In the genomic region with DNA sequence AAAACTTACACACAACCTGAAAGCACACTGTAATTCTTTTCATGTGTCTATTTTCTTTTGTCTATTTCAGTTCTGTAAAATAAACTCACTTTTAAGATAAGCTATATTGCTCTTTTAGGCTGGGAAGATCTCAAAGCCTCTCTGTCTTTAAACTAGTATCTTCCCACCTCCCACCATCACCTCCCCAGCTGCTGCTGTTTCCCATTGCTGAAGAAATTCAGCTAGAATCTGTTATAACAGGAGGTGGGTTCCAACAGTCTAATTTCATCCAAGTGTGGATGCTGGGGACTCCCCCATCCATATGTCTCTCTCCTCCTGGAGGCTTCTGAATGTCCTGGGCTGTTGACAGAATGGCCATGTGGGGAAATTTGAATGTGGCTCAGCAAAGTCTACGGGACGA, we compare ENCODE assay signal across 22 cellular contexts.
DNase-seq lines count a peak whose midpoint lies in the region; ATAC-seq and TF ChIP-seq lines count a peak whose summit lies in the region.
"Had no signal": no experiment of that assay in that cellular context is flagged by ENCODE, and none has a peak within 500 bp of the region (broad histone marks: within the 10 kb centered on the region; RNA-seq: fewer than 3 reads in every experiment).

No MANE protein-coding gene starts in this region.

- H3K9me3 ChIP-seq in BLaER1 (peaks cover 42% of the 10 kb centered on the region), Loucy (ENCODE audit: insufficient read depth, low read depth, low read length) (peaks cover 7% of the 10 kb centered on the region; the same call in 1 of the 2 replicates), neuronal stem cell (replicated peaks in 1 of 2; ENCODE audit: control insufficient read depth in 2 of 2, insufficient read depth in 1 of 2, low read depth in 1 of 2, low read length in 2 of 2) (no peaks in the 10 kb centered on the region)
- H3K9me3 ChIP-seq: A549, BE2C, Caco-2 had no signal

- H4K8ac ChIP-seq in neuronal stem cell (ENCODE audit: low read depth, low read length) = no peak overlapping the region

- H3K79me2 ChIP-seq in Loucy (ENCODE audit: insufficient read depth, low read length) = peaks cover 40% of the 10 kb centered on the region

- H2BK15ac ChIP-seq in neuronal stem cell (ENCODE audit: low read length) = no peak overlapping the region

- H3K4me3 ChIP-seq in BLaER1 (peak overlapping the region; percentile 67), Loucy (ENCODE audit: low read length, poor library complexity, severe bottlenecking) (peak overlapping the region; percentile 76), neuronal stem cell (ENCODE audit: low read length in 2 of 2) (no peak overlapping the region)
- H3K4me3 ChIP-seq: A549, GM23338 had no signal

- H3K79me1 ChIP-seq in neuronal stem cell (ENCODE audit: low read depth, low read length) = no peaks in the 10 kb centered on the region

- H4K20me1 ChIP-seq in BLaER1 = no peaks in the 10 kb centered on the region
- no peaks in the 10 kb centered on the region for H4K20me1 ChIP-seq in Loucy (ENCODE audit: insufficient read depth, low read length, poor library complexity, severe bottlenecking)

- peak overlapping the region; percentile 93 for H3K4me2 ChIP-seq in BLaER1
- peak overlapping the region; percentile 75 for H3K4me2 ChIP-seq in Loucy (ENCODE audit: low read depth, low read length, poor library complexity, severe bottlenecking)
- H3K4me2 ChIP-seq in neuronal stem cell (ENCODE audit: insufficient read depth, low read length, poor library complexity, severe bottlenecking) = no peak overlapping the region
- H3K4me2 ChIP-seq: A549, GM23338 had no signal

- H2BK120ac ChIP-seq in neuronal stem cell (ENCODE audit: low read depth, low read length) = no peak overlapping the region

- H3K27me3 ChIP-seq in BLaER1 = no peaks in the 10 kb centered on the region
- H3K27me3 ChIP-seq in Loucy (ENCODE audit: insufficient read depth, low read length, poor library complexity, severe bottlenecking) = no peaks in the 10 kb centered on the region
- H3K27me3 ChIP-seq in neuronal stem cell (ENCODE audit: control insufficient read depth in 3 of 3, insufficient read depth in 3 of 3, low read depth in 1 of 3, low read length in 3 of 3) = no peaks in the 10 kb centered on the region
- H3K27me3 ChIP-seq: BE2C had no signal

- no peak overlapping the region for H2BK12ac ChIP-seq in neuronal stem cell (ENCODE audit: low read length)

- H3K36me3 ChIP-seq in BLaER1 = peaks cover 26% of the 10 kb centered on the region
- no peaks in the 10 kb centered on the region for H3K36me3 ChIP-seq in Loucy (ENCODE audit: insufficient read depth, low read length)
- no peaks in the 10 kb centered on the region for H3K36me3 ChIP-seq in neuronal stem cell (replicated peaks in 1 of 2; ENCODE audit: control insufficient read depth in 2 of 2, insufficient read depth in 2 of 2, low read length in 2 of 2)
- H3K36me3 ChIP-seq: BE2C had no signal

- peak overlapping the region; percentile 95 for H3K27ac ChIP-seq in BLaER1
- H3K27ac ChIP-seq in neuronal stem cell (replicated peaks; ENCODE audit: low read length) = no peak overlapping the region
- H3K27ac ChIP-seq: A549, C4-2B had no signal

- no CpG with 5 or more reads among the region's 2 CpGs for WGBS in neuronal stem cell (ENCODE audit: extremely low coverage in 2 of 2, insufficient read length in 2 of 2, insufficient replicate concordance in 1 of 2), 2 donors

- peak overlapping the region; percentile 55 for H3K18ac ChIP-seq in neuronal stem cell (ENCODE audit: low read length)

- DNase-seq in neuronal stem cell (ENCODE audit: low spot score) (no peak), superior temporal gyrus (ENCODE audit: extremely low spot score) (peak; percentile 64), mucosa of gallbladder (ENCODE audit: low spot score) (no peak), NCI-H524 (lab: John Stamatoyannopoulos, UW) (no peak)
- DNase-seq: 8988T; ACHN; AML-193; BE2C; Caco-2; CD4-positive, CD25-positive, alpha-beta regulatory T cell; CD8-positive, alpha-beta T cell; DMS53; DMS79 treated with DMSO at 0.1 percent for 48 hours; GF-D8; H9 had no signal

- H4K91ac ChIP-seq in neuronal stem cell (ENCODE audit: low read depth, low read length, poor library complexity) = no peak overlapping the region

- H3K14ac ChIP-seq in neuronal stem cell (ENCODE audit: low read length) = no peak overlapping the region

- no peak overlapping the region for H2BK5ac ChIP-seq in neuronal stem cell (ENCODE audit: low read length)

- TF ChIP-seq CTCF in Loucy (conservative IDR thresholded peaks at IDR 0.05; ENCODE audit: low read length) = no peak

- H3K9ac ChIP-seq in BLaER1 (peak overlapping the region; percentile 82), Loucy (ENCODE audit: low read depth, low read length, poor library complexity, severe bottlenecking) (peak overlapping the region; percentile 77), neuronal stem cell (ENCODE audit: low read depth, low read length, poor library complexity) (no peak overlapping the region)

- ATAC-seq in GM21529 (IDR thresholded peaks at IDR 0.05; ENCODE audit: unreplicated experiment) = no peak
- ATAC-seq: A549; CD8-positive, alpha-beta T cell; GM23338; HCT116 had no signal

- peak overlapping the region; percentile 8; the same call in 1 of the 2 replicates for H2AFZ ChIP-seq in Loucy (ENCODE audit: low read length)
- H2AFZ ChIP-seq in neuronal stem cell (ENCODE audit: low read length) = no peak overlapping the region
- H2AFZ ChIP-seq: GM23338 had no signal

- H3K23ac ChIP-seq in neuronal stem cell (ENCODE audit: low read depth, low read length, poor library complexity) = no peak overlapping the region

- H3F3A ChIP-seq in Loucy (ENCODE audit: low read depth) = peaks cover 11% of the 10 kb centered on the region

- H3K4me1 ChIP-seq in BLaER1 (peaks cover 64% of the 10 kb centered on the region), Loucy (ENCODE audit: insufficient read depth, low read length, poor library complexity, severe bottlenecking) (peaks cover 56% of the 10 kb centered on the region), neuronal stem cell (ENCODE audit: control insufficient read depth in 2 of 2, insufficient read depth in 1 of 2, low read depth in 1 of 2, low read length in 2 of 2) (peaks cover 0 to 7% of the 10 kb centered on the region in 2 donors)
- H3K4me1 ChIP-seq: A549, BE2C, Caco-2 had no signal

- H3K4ac ChIP-seq in neuronal stem cell (ENCODE audit: low read length) = no peak overlapping the region

- no peak overlapping the region for H2AK5ac ChIP-seq in neuronal stem cell (ENCODE audit: low read depth, low read length)

- H3K9me2 ChIP-seq in Loucy (replicated peaks; ENCODE audit: low read depth, low read length) = no peaks in the 10 kb centered on the region

Comparison
In these comparisons a context has a peak if more than half of its experiments do, and no peak if none do; other contexts are left out.
1. H3K4me3 ChIP-seq: peak in BLaER1 (single experiment) and Loucy (single experiment); none in neuronal stem cell (0 of 2).